In genomic region chr1:86714561-86715244, GRCh38 we compare ENCODE assay signal across 13 cellular contexts. TPM values are rescaled to one million over a fixed set of nuclear protein-coding genes. Genes with fewer than 3 reads are reported as not detected.
A peak's percentile ranks its signal among the peaks of the same experiment; 100 is the strongest.
DNase-seq lines count a peak whose midpoint lies in the region; ATAC-seq and TF ChIP-seq lines count a peak whose summit lies in the region.
"Had no signal": no experiment of that assay in that cellular context is flagged by ENCODE, and none has a peak within 500 bp of the region (broad histone marks: within the 10 kb centered on the region; RNA-seq: fewer than 3 reads in every experiment).

No MANE protein-coding gene starts in this region.

- no peak for TF ChIP-seq CTCF in activated CD8-positive, alpha-beta T cell treated with anti-CD3 and anti-CD28 coated beads for 36 hours (IDR thresholded peaks at IDR 0.05)

- peaks cover 21% of the 10 kb centered on the region for H3K36me3 ChIP-seq in skeletal muscle satellite cell (ENCODE audit: insufficient read depth, low read length)

- DNase-seq in activated CD8-positive, alpha-beta T cell treated with anti-CD3 and anti-CD28 coated beads for 36 hours, result no peak
- DNase-seq in activated CD8-positive, alpha-beta T cell treated with anti-CD3 and anti-CD28 coated beads, Interleukin-2, amount 10 ng/mL, durations not matched to agents 7 days and 5 days, result no peak
- DNase-seq in SW480 (ENCODE audit: low spot score) (peak; percentile 35), epithelial cell of prostate (ENCODE audit: low read depth, low spot score) (no peak), mucosa of gallbladder (ENCODE audit: low spot score) (no peak)
- no peak for DNase-seq in stimulated activated naive B cell treated with anti-CD40 and anti-IgM and Interleukin-4, amounts not matched to agents 10 μg/mL and 1 μg/mL and 100 μg/mL, for 72 hours
- DNase-seq: NCI-H1048, NCI-H510A had no signal

- H3K27ac ChIP-seq in epithelial cell of prostate, result peak overlapping the region; percentile 59
- H3K27ac ChIP-seq: A549, VCaP had no signal

- H3K9ac ChIP-seq in skeletal muscle satellite cell (ENCODE audit: low read depth, low read length), result no peak overlapping the region

- peak; percentile 75 for ATAC-seq in activated CD8-positive, alpha-beta T cell treated with anti-CD3 and anti-CD28 coated beads for 36 hours
- ATAC-seq in activated CD8-positive, alpha-beta T cell treated with anti-CD3 and anti-CD28 coated beads, Interleukin-2, amount 10 ng/mL, durations not matched to agents 7 days and 5 days, result no peak
- no peak for ATAC-seq in HG03039 (IDR thresholded peaks at IDR 0.05; ENCODE audit: unreplicated experiment)
- no peak for ATAC-seq in stimulated activated naive B cell treated with anti-CD40 and anti-IgM and Interleukin-4, amounts not matched to agents 10 μg/mL and 1 μg/mL and 100 μg/mL, for 72 hours (replicated peaks)
- ATAC-seq: A549 had no signal

- peaks cover 24% of the 10 kb centered on the region for H3K4me1 ChIP-seq in skeletal muscle satellite cell (ENCODE audit: control insufficient read depth, insufficient read depth, low read length)
- H3K4me1 ChIP-seq: A549 had no signal

- H3K27me3 Mint-ChIP-seq in activated CD8-positive, alpha-beta T cell treated with anti-CD3 and anti-CD28 coated beads for 36 hours, result no peaks in the 10 kb centered on the region
- H3K27me3 Mint-ChIP-seq in activated CD8-positive, alpha-beta T cell treated with anti-CD3 and anti-CD28 coated beads, Interleukin-2, amount 10 ng/mL, durations not matched to agents 7 days and 5 days (ENCODE audit: low read depth), result no peaks in the 10 kb centered on the region
- H3K27me3 Mint-ChIP-seq in stimulated activated naive B cell treated with anti-CD40 and anti-IgM and Interleukin-4, amounts not matched to agents 10 μg/mL and 1 μg/mL and 100 μg/mL, for 72 hours, result no peaks in the 10 kb centered on the region

- no peak overlapping the region for H3K4me3 Mint-ChIP-seq in activated CD8-positive, alpha-beta T cell treated with anti-CD3 and anti-CD28 coated beads for 36 hours
- H3K4me3 Mint-ChIP-seq in activated CD8-positive, alpha-beta T cell treated with anti-CD3 and anti-CD28 coated beads, Interleukin-2, amount 10 ng/mL, durations not matched to agents 7 days and 5 days, result no peak overlapping the region
- no peak overlapping the region for H3K4me3 Mint-ChIP-seq in stimulated activated naive B cell treated with anti-CD40 and anti-IgM and Interleukin-4, amounts not matched to agents 10 μg/mL and 1 μg/mL and 100 μg/mL, for 72 hours
- H3K4me3 Mint-ChIP-seq: GM23338 had no signal

- no peak overlapping the region for H3K4me3 ChIP-seq in skeletal muscle satellite cell (ENCODE audit: low read length)
- H3K4me3 ChIP-seq: A549, GM23338 had no signal

- H3K4me1 Mint-ChIP-seq in activated CD8-positive, alpha-beta T cell treated with anti-CD3 and anti-CD28 coated beads for 36 hours (ENCODE audit: low read depth), result peaks cover 32% of the 10 kb centered on the region
- H3K4me1 Mint-ChIP-seq in activated CD8-positive, alpha-beta T cell treated with anti-CD3 and anti-CD28 coated beads, Interleukin-2, amount 10 ng/mL, durations not matched to agents 7 days and 5 days (ENCODE audit: low read depth), result peaks cover 18% of the 10 kb centered on the region
- peaks cover 9 to 25% of the 10 kb centered on the region in 2 donors for H3K4me1 Mint-ChIP-seq in stimulated activated naive B cell treated with anti-CD40 and anti-IgM and Interleukin-4, amounts not matched to agents 10 μg/mL and 1 μg/mL and 100 μg/mL, for 72 hours

- no peaks in the 10 kb centered on the region for H3K9me3 Mint-ChIP-seq in activated CD8-positive, alpha-beta T cell treated with anti-CD3 and anti-CD28 coated beads for 36 hours
- no peaks in the 10 kb centered on the region for H3K9me3 Mint-ChIP-seq in activated CD8-positive, alpha-beta T cell treated with anti-CD3 and anti-CD28 coated beads, Interleukin-2, amount 10 ng/mL, durations not matched to agents 7 days and 5 days (ENCODE audit: insufficient read depth)
- no peaks in the 10 kb centered on the region for H3K9me3 Mint-ChIP-seq in stimulated activated naive B cell treated with anti-CD40 and anti-IgM and Interleukin-4, amounts not matched to agents 10 μg/mL and 1 μg/mL and 100 μg/mL, for 72 hours
- H3K9me3 Mint-ChIP-seq: GM23338 had no signal

- H3K4me2 ChIP-seq in skeletal muscle satellite cell (ENCODE audit: low read length), result peak overlapping the region; percentile 5
- H3K4me2 ChIP-seq: A549, GM23338 had no signal

- CTCF ChIA-PET in activated CD8-positive, alpha-beta T cell treated with anti-CD3 and anti-CD28 coated beads for 36 hours (lab: Charles Lee), result interaction anchor here (1.1 to 4.6 kb wide), 5 partner anchors 10 to 222 kb away, joined by 3 to 49 read pairs (median 3); partner anchors contain the start of gene SH3GLB1
- CTCF ChIA-PET in activated CD8-positive, alpha-beta T cell treated with anti-CD3 and anti-CD28 coated beads, Interleukin-2, amount 10 ng/mL, durations not matched to agents 7 days and 5 days (lab: Charles Lee), result interaction anchor here (1.2 to 8.8 kb wide), 3 partner anchors 9 to 212 kb away, joined by 4 to 104 read pairs (median 4); partner anchors contain the start of gene SH3GLB1

- no peaks in the 10 kb centered on the region for H3K9me3 ChIP-seq in skeletal muscle satellite cell (replicated peaks; ENCODE audit: low read length)
- H3K9me3 ChIP-seq: A549 had no signal

- intact Hi-C loops in activated CD8-positive, alpha-beta T cell treated with anti-CD3 and anti-CD28 coated beads for 36 hours (cut with micrococcal nuclease), result no loop called here

- no peaks in the 10 kb centered on the region for H3K27me3 ChIP-seq in skeletal muscle satellite cell (ENCODE audit: control insufficient read depth, insufficient read depth, low read length)

- H3K36me3 Mint-ChIP-seq in activated CD8-positive, alpha-beta T cell treated with anti-CD3 and anti-CD28 coated beads for 36 hours (ENCODE audit: low read depth), result peaks cover 9% of the 10 kb centered on the region
- H3K36me3 Mint-ChIP-seq in activated CD8-positive, alpha-beta T cell treated with anti-CD3 and anti-CD28 coated beads, Interleukin-2, amount 10 ng/mL, durations not matched to agents 7 days and 5 days (ENCODE audit: low read depth), result peaks cover 16% of the 10 kb centered on the region
- peaks cover 7 to 8% of the 10 kb centered on the region in 2 donors for H3K36me3 Mint-ChIP-seq in stimulated activated naive B cell treated with anti-CD40 and anti-IgM and Interleukin-4, amounts not matched to agents 10 μg/mL and 1 μg/mL and 100 μg/mL, for 72 hours

- no peak overlapping the region for H3K27ac Mint-ChIP-seq in activated CD8-positive, alpha-beta T cell treated with anti-CD3 and anti-CD28 coated beads for 36 hours
- H3K27ac Mint-ChIP-seq in activated CD8-positive, alpha-beta T cell treated with anti-CD3 and anti-CD28 coated beads, Interleukin-2, amount 10 ng/mL, durations not matched to agents 7 days and 5 days, result no peak overlapping the region
- no peak overlapping the region for H3K27ac Mint-ChIP-seq in stimulated activated naive B cell treated with anti-CD40 and anti-IgM and Interleukin-4, amounts not matched to agents 10 μg/mL and 1 μg/mL and 100 μg/mL, for 72 hours
- H3K27ac Mint-ChIP-seq: GM23338 had no signal

- POLR2A ChIA-PET in activated CD8-positive, alpha-beta T cell treated with anti-CD3 and anti-CD28 coated beads for 36 hours (lab: Charles Lee), result interaction anchor here (6.1 kb wide), 1 partner anchor 9 kb away, joined by 43 read pairs; the partner anchor contains the start of gene SH3GLB1
- POLR2A ChIA-PET in activated CD8-positive, alpha-beta T cell treated with anti-CD3 and anti-CD28 coated beads, Interleukin-2, amount 10 ng/mL, durations not matched to agents 7 days and 5 days (lab: Charles Lee), result interaction anchor here (1.1 to 2.4 kb wide), 2 partner anchors 10 to 23 kb away, joined by 4 to 23 read pairs; partner anchors contain the start of gene SH3GLB1

RNA-seq across cellular contexts. Expression of gene SH3GLB1, which starts 10.3 kb away (rescaled TPM):
- 10 to 100 TPM; 46.1 to 47.3 TPM for total RNA-seq in activated CD8-positive, alpha-beta T cell treated with anti-CD3 and anti-CD28 coated beads for 36 hours
- total RNA-seq in activated CD8-positive, alpha-beta T cell treated with anti-CD3 and anti-CD28 coated beads, Interleukin-2, amount 10 ng/mL, durations not matched to agents 7 days and 5 days, result 10 to 100 TPM; 66.9 to 69.2 TPM
- total RNA-seq in skeletal muscle satellite cell (2012; rRNA removed), result 38.2 and 44.1 TPM in 2 replicates
- 65.7 TPM for total RNA-seq in mucosa of gallbladder
